Comparison of ENCODE assay signal across 10 cellular contexts in the genomic region with DNA sequence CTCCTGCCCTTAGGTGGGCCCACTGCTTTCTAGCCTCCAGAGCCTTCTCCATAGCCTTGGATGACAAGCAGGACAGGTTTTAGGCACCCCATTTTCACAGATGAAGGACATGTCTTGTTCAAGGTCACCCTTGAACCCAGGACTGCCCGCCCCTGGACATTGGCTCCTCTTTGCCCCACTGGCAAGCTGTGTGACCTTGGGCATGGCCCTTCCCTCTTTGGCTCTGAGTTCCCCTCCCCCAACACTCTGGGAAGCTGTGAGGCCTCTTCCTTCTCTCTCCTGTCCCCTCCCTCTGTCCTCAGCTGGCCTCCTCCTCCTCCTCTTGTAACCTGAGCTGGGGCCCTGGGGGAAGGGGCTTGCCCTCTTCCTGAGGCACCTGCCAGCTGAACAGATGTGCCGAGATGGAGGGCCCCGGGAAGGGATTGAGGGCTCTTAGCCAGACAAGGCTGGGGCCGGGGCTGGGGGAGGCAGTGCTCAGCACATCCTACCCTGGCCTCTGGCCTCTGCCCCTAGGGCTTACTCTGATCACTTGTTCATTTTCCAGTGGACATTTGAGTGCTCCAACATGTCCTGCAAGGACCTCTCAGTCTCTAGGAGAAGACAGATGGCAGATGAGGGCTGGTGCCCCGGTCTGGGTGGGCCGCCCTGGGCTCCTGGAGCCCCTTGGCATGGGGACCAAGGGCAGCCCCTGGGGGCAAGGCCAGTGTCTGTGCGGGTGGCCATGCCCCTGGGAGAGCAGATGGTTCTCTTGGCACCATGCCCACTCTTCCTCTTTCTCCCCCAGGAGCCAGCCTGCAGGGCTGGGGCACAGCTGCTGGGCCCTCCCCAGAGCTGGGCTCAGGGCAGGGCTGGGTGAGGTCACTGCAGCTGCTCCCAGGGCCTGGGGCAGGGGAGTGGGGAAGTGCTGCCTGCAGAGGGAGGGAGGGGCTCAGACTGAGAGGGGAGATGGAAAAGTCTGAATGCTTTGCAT. TPM values are rescaled to one million over a fixed set of nuclear protein-coding genes. Genes with fewer than 3 reads are reported as not detected.
DNase-seq lines count a peak whose midpoint lies in the region; ATAC-seq, FAIRE-seq and TF ChIP-seq lines count a peak whose summit lies in the region.
"Had no signal": no experiment of that assay in that cellular context is flagged by ENCODE, and none has a peak within 500 bp of the region (broad histone marks: within the 10 kb centered on the region; RNA-seq: fewer than 3 reads in every experiment).

No MANE protein-coding gene starts in this region.

- no peak for TF ChIP-seq CTCF in HEK293 (tag by site-specific recombination; IDR thresholded peaks at IDR 0.05)

- H2BK12ac ChIP-seq in trophoblast cell (ENCODE audit: low read length), result no peak overlapping the region

- no peak overlapping the region for H3K4me3 ChIP-seq in HEK293 (ENCODE audit: low read depth, low read length)
- H3K4me3 ChIP-seq in trophoblast cell (ENCODE audit: low read depth, low read length), result no peak overlapping the region
- H3K4me3 ChIP-seq: esophagus squamous epithelium had no signal

- H3K4me1 ChIP-seq in HEK293 (ENCODE audit: control insufficient read depth, insufficient read depth, low read length) (peaks cover 14% of the 10 kb centered on the region), trophoblast cell (ENCODE audit: control insufficient read depth in 1 of 2, insufficient read depth in 2 of 2, low read length in 2 of 2) (peaks cover 25 to 30% of the 10 kb centered on the region in 2 experiments)

- H3K79me2 ChIP-seq in trophoblast cell (ENCODE audit: control insufficient read depth, insufficient read depth, low read length, poor library complexity), result no peaks in the 10 kb centered on the region

- no peak overlapping the region for H3K4ac ChIP-seq in trophoblast cell (ENCODE audit: low read depth, low read length)

- H3K27me3 ChIP-seq in trophoblast cell (ENCODE audit: insufficient read depth, low read length), result no peaks in the 10 kb centered on the region

- H3K36me3 ChIP-seq in HEK293 (ENCODE audit: control insufficient read depth in 2 of 2, insufficient read depth in 1 of 2, low read length in 2 of 2) (no peaks in the 10 kb centered on the region), trophoblast cell (ENCODE audit: control insufficient read depth in 1 of 2, insufficient read depth in 2 of 2, low read length in 2 of 2) (peaks cover 10% of the 10 kb centered on the region in 2 experiments)
- H3K36me3 ChIP-seq: esophagus squamous epithelium had no signal

- no peak overlapping the region for H3K14ac ChIP-seq in trophoblast cell (ENCODE audit: low read length)

- POLR2A ChIA-PET in HEK293 (lab: Yijun Ruan, JAX), result interaction anchor here (1.5 to 2.7 kb wide), 2 partner anchors 11 to 16 kb away, joined by 6 to 17 read pairs; partner anchors contain the start of gene FOXO6

- no peak overlapping the region for H2BK120ac ChIP-seq in trophoblast cell (ENCODE audit: insufficient read depth, low read length, poor library complexity)

- H3K4me2 ChIP-seq in trophoblast cell (ENCODE audit: low read length), result no peak overlapping the region

- H4K12ac ChIP-seq in trophoblast cell (ENCODE audit: low read depth, low read length), result no peak overlapping the region

- H4K91ac ChIP-seq in trophoblast cell (ENCODE audit: low read depth, low read length), result peak overlapping the region; percentile 0

- peaks cover 6% of the 10 kb centered on the region for H3K79me1 ChIP-seq in trophoblast cell (ENCODE audit: low read length)

- H2AFZ ChIP-seq in trophoblast cell (ENCODE audit: insufficient read depth, low read length, poor library complexity), result no peak overlapping the region

- FAIRE-seq in frontal cortex (lab: Jason Lieb, UNC), result no peak

- peak; percentile 86 to 97 for DNase-seq in NCI-H446 (lab: John Stamatoyannopoulos, UW)
- DNase-seq in frontal cortex (ENCODE audit: low spot score in 2 of 2), result peak; percentile 76 to 77
- DNase-seq in trophoblast cell, result peak; percentile 48 to 51
- DNase-seq in activated gamma-delta T cell treated with Interleukin-2 at 50 U/mL for 16 hours, result no peak
- no peak for DNase-seq in activated CD4-positive, alpha-beta T cell treated with anti-CD3 and anti-CD28 coated beads, Interleukin-2, amount 50 U/mL, for 4 hours
- no peak for DNase-seq in activated CD8-positive, alpha-beta memory T cell treated with anti-CD3 and anti-CD28 coated beads, Interleukin-2, amount 50 U/mL, for 48 hours
- DNase-seq: activated B cell treated with CpG ODN at 0.5 μM for 24 hours, esophagus squamous epithelium had no signal

- no peak overlapping the region for H2BK5ac ChIP-seq in trophoblast cell (ENCODE audit: low read depth, low read length, poor library complexity)

- no peak overlapping the region for H2AK5ac ChIP-seq in trophoblast cell (ENCODE audit: low read length)

- H3K9me3 ChIP-seq in HEK293 (ENCODE audit: control insufficient read depth, insufficient read depth, low read depth, low read length) (no peaks in the 10 kb centered on the region), trophoblast cell (ENCODE audit: insufficient read depth, low read depth, low read length) (peaks cover 2% of the 10 kb centered on the region)
- H3K9me3 ChIP-seq: esophagus squamous epithelium had no signal

- H3K23ac ChIP-seq in trophoblast cell (ENCODE audit: low read length), result no peak overlapping the region

- no peak overlapping the region for H3K9ac ChIP-seq in trophoblast cell (ENCODE audit: low read length)

- peak overlapping the region; percentile 34 for H3K18ac ChIP-seq in trophoblast cell (ENCODE audit: low read length)

- WGBS in trophoblast cell (ENCODE audit: extremely low coverage, insufficient coverage, insufficient read length), result no CpG with 5 or more reads among the region's 7 CpGs

- no peak overlapping the region for H4K8ac ChIP-seq in trophoblast cell (ENCODE audit: low read depth, low read length)

- H3K27ac ChIP-seq in HEK293 (ENCODE audit: extremely low read depth, low read depth, low read length) (no peak overlapping the region; the same call in 1 of the 2 replicates), trophoblast cell (ENCODE audit: low read depth, low read length) (no peak overlapping the region)
- H3K27ac ChIP-seq: esophagus squamous epithelium had no signal

- no peak for ATAC-seq in GM19023 (IDR thresholded peaks at IDR 0.05; ENCODE audit: unreplicated experiment)

- CTCF ChIA-PET in HEK293 (lab: Yijun Ruan, JAX), result interaction anchor here (0.6 to 1.1 kb wide), 2 partner anchors 38 to 46 kb away, joined by 3 to 5 read pairs; no protein-coding TSS in a partner anchor

TF ChIP-seq in HEK293, 187 proteins besides CTCF, POLR2A, EP300 and RAD21 (continues in another document):
- TF ChIP-seq ZXDB (tag by site-specific recombination; IDR thresholded peaks at IDR 0.05) (no peak), ZNF132 (tag by site-specific recombination; IDR thresholded peaks at IDR 0.05; ENCODE audit: borderline replicate concordance) (no peak), ZFHX2 (tag by site-specific recombination; conservative IDR thresholded peaks at IDR 0.05) (peak; percentile 31), ZNF654 (tag by site-specific recombination; IDR thresholded peaks at IDR 0.05; ENCODE audit: low read depth) (no peak), SETDB1 (IDR thresholded peaks at IDR 0.05; ENCODE audit: insufficient read length, low read length) (no peak), HOXC10 (CRISPR knock-in tag; IDR thresholded peaks at IDR 0.05) (no peak), SP3 (tag by site-specific recombination; IDR thresholded peaks at IDR 0.05) (no peak; the same call in 1 of the 2 replicates), ZNF670 (tag by site-specific recombination; IDR thresholded peaks at IDR 0.05; ENCODE audit: low read depth) (no peak), GFI1B (tag by site-specific recombination; IDR thresholded peaks at IDR 0.05) (no peak), ZBTB8A (tag by site-specific recombination; IDR thresholded peaks at IDR 0.05) (peak; percentile 69), ZNF623 (tag by site-specific recombination; IDR thresholded peaks at IDR 0.05) (peak; percentile 57), ZNF214 (tag by site-specific recombination; IDR thresholded peaks at IDR 0.05; ENCODE audit: borderline replicate concordance) (no peak), ZNF549 (tag by site-specific recombination; IDR thresholded peaks at IDR 0.05) (no peak)
- TF ChIP-seq, protein P1, sequence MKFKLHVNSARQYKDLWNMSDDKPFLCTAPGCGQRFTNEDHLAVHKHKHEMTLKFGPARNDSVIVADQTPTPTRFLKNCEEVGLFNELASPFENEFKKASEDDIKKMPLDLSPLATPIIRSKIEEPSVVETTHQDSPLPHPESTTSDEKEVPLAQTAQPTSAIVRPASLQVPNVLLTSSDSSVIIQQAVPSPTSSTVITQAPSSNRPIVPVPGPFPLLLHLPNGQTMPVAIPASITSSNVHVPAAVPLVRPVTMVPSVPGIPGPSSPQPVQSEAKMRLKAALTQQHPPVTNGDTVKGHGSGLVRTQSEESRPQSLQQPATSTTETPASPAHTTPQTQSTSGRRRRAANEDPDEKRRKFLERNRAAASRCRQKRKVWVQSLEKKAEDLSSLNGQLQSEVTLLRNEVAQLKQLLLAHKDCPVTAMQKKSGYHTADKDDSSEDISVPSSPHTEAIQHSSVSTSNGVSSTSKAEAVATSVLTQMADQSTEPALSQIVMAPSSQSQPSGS (tag by site-specific recombination; IDR thresholded peaks at IDR 0.05; ENCODE audit: low read depth), result no peak
- TF ChIP-seq, protein P2, sequence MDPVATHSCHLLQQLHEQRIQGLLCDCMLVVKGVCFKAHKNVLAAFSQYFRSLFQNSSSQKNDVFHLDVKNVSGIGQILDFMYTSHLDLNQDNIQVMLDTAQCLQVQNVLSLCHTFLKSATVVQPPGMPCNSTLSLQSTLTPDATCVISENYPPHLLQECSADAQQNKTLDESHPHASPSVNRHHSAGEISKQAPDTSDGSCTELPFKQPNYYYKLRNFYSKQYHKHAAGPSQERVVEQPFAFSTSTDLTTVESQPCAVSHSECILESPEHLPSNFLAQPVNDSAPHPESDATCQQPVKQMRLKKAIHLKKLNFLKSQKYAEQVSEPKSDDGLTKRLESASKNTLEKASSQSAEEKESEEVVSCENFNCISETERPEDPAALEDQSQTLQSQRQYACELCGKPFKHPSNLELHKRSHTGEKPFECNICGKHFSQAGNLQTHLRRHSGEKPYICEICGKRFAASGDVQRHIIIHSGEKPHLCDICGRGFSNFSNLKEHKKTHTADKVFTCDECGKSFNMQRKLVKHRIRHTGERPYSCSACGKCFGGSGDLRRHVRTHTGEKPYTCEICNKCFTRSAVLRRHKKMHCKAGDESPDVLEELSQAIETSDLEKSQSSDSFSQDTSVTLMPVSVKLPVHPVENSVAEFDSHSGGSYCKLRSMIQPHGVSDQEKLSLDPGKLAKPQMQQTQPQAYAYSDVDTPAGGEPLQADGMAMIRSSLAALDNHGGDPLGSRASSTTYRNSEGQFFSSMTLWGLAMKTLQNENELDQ (tag by site-specific recombination; IDR thresholded peaks at IDR 0.05; ENCODE audit: low read depth), result no peak

RNA-seq across cellular contexts. Expression of gene FOXO6, which starts 10.7 kb away (rescaled TPM):
- total RNA-seq in frontal cortex, result 3.7 TPM
- polyA plus RNA-seq in trophoblast cell (2013), result 119 and 130 TPM in 2 replicates

Comparison
In these comparisons a context has a peak if more than half of its experiments do, and no peak if none do; other contexts are left out.
1. DNase-seq: peak in NCI-H446 (2 of 2), frontal cortex (2 of 2) and trophoblast cell (2 of 2); none in activated gamma-delta T cell treated with Interleukin-2 at 50 U/mL for 16 hours (single experiment), activated CD4-positive, alpha-beta T cell treated with anti-CD3 and anti-CD28 coated beads, Interleukin-2, amount 50 U/mL, for 4 hours (0 of 2) and activated CD8-positive, alpha-beta memory T cell treated with anti-CD3 and anti-CD28 coated beads, Interleukin-2, amount 50 U/mL, for 48 hours (single experiment).